In the genomic region with DNA sequence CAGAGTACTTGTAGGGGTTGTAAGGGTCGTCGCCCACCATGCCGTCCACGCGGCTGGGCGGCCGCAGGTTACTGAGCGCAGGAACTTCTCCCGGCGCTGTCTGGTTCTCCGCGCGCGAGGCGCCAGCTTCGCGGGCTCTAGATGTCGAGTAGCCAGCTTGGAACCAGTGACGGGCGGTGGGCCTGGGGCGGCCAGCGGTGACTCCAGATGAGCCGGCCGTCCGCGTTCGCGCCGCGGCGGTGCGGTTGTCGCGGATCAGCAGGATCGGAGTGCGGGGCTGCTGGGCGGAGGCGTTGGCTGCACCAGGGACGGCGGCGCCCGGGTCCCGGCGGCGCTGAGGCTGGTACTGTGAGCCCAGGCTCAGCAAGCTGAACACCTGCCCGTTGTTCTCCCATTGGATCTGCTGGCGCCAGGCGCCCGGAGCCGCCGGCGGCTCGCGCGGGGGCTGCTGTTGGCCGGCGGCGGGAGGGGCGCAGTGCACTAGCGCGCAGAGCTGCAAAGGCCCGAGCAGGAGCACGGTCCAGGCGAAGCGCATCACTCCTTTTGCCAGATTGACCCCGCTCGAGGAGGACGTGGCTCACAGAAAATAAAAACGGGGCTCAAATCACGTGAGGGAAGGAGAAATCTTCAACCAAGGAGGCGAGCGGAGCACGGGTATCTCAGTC, we compare ENCODE assay signal across 8 cellular contexts. TPM values are rescaled to one million over a fixed set of nuclear protein-coding genes. Genes with fewer than 3 reads are reported as not detected.
DNase-seq lines count a peak whose midpoint lies in the region; ATAC-seq, FAIRE-seq and TF ChIP-seq lines count a peak whose summit lies in the region.

No MANE protein-coding gene starts in this region.

- peaks cover 0 to 3% (median 0%) of the 10 kb centered on the region in 4 donors for H3K27me3 ChIP-seq in pancreas

- peaks cover 16% of the 10 kb centered on the region for H3K4me1 Mint-ChIP-seq in activated CD4-positive, alpha-beta T cell treated with anti-CD3 and anti-CD28 coated beads, Interleukin-2, amount 10 ng/mL, durations not matched to agents 7 days and 5 days
- peaks cover 17% of the 10 kb centered on the region for H3K4me1 Mint-ChIP-seq in activated CD4-positive, alpha-beta memory T cell treated with anti-CD3 and anti-CD28 coated beads for 36 hours (ENCODE audit: low read depth)
- no peaks in the 10 kb centered on the region for H3K4me1 Mint-ChIP-seq in glutamatergic neuron (ENCODE audit: low read depth, unreplicated experiment)

- ATAC-seq in HG03135 (IDR thresholded peaks at IDR 0.05; ENCODE audit: unreplicated experiment) (peak; percentile 25), pancreas (peak; percentile 49 to 71 (median 64))

- DNase-seq in activated CD4-positive, alpha-beta T cell treated with anti-CD3 and anti-CD28 coated beads, Interleukin-2, amount 10 ng/mL, durations not matched to agents 7 days and 5 days, result no peak
- no peak for DNase-seq in activated CD4-positive, alpha-beta T cell treated with anti-CD3 and anti-CD28 coated beads for 4 hours
- DNase-seq in activated CD4-positive, alpha-beta memory T cell treated with anti-CD3 and anti-CD28 coated beads for 36 hours, result no peak
- peak; percentile 52 for DNase-seq in glutamatergic neuron
- DNase-seq in pancreas, result peak in 5 of 6 donors; percentile 15 to 77 (median 24)
- no peak for DNase-seq in AML-193 (lab: John Stamatoyannopoulos, UW)
- DNase-seq in T-helper 9 cell, result no peak

- no peaks in the 10 kb centered on the region for H3K9me3 Mint-ChIP-seq in activated CD4-positive, alpha-beta T cell treated with anti-CD3 and anti-CD28 coated beads, Interleukin-2, amount 10 ng/mL, durations not matched to agents 7 days and 5 days
- no peaks in the 10 kb centered on the region for H3K9me3 Mint-ChIP-seq in activated CD4-positive, alpha-beta memory T cell treated with anti-CD3 and anti-CD28 coated beads for 36 hours
- H3K9me3 Mint-ChIP-seq in glutamatergic neuron (ENCODE audit: unreplicated experiment), result peaks cover 4% of the 10 kb centered on the region

- intact Hi-C loops in activated CD4-positive, alpha-beta memory T cell treated with anti-CD3 and anti-CD28 coated beads for 36 hours (cut with micrococcal nuclease), result no loop called here
- intact Hi-C loops in pancreas (cut with DNase I), result no loop called here

- peaks cover 0 to 4% (median 0%) of the 10 kb centered on the region in 3 donors for H3K4me1 ChIP-seq in pancreas

- POLR2A ChIA-PET in activated CD4-positive, alpha-beta T cell treated with anti-CD3 and anti-CD28 coated beads, Interleukin-2, amount 10 ng/mL, durations not matched to agents 7 days and 5 days (lab: Charles Lee), result no interaction called here
- POLR2A ChIA-PET in activated CD4-positive, alpha-beta memory T cell treated with anti-CD3 and anti-CD28 coated beads for 36 hours (lab: Charles Lee), result no interaction called here

- FAIRE-seq in pancreas (lab: Jason Lieb, UNC), result no peak

- WGBS in pancreas, 2 donors, result 0 to 1% methylated on average over 66 to 73 of the region's 73 CpGs

- H3K36me3 ChIP-seq in pancreas, result no peaks in the 10 kb centered on the region

- H3K27ac ChIP-seq in pancreas, result peak overlapping the region in 2 of 4 donors; percentile 15 to 35

- H3K9me3 ChIP-seq in pancreas, result no peaks in the 10 kb centered on the region

- peak overlapping the region; percentile 52 for H3K4me3 Mint-ChIP-seq in activated CD4-positive, alpha-beta T cell treated with anti-CD3 and anti-CD28 coated beads, Interleukin-2, amount 10 ng/mL, durations not matched to agents 7 days and 5 days
- H3K4me3 Mint-ChIP-seq in activated CD4-positive, alpha-beta memory T cell treated with anti-CD3 and anti-CD28 coated beads for 36 hours, result peak overlapping the region; percentile 60
- peak overlapping the region; percentile 88 for H3K4me3 Mint-ChIP-seq in glutamatergic neuron (ENCODE audit: unreplicated experiment)

- H3K27me3 Mint-ChIP-seq in activated CD4-positive, alpha-beta T cell treated with anti-CD3 and anti-CD28 coated beads, Interleukin-2, amount 10 ng/mL, durations not matched to agents 7 days and 5 days, result peaks cover 77% of the 10 kb centered on the region
- H3K27me3 Mint-ChIP-seq in activated CD4-positive, alpha-beta memory T cell treated with anti-CD3 and anti-CD28 coated beads for 36 hours, result peaks cover 48% of the 10 kb centered on the region
- H3K27me3 Mint-ChIP-seq in glutamatergic neuron (ENCODE audit: unreplicated experiment), result peaks cover 6% of the 10 kb centered on the region

- CTCF ChIA-PET in activated CD4-positive, alpha-beta T cell treated with anti-CD3 and anti-CD28 coated beads, Interleukin-2, amount 10 ng/mL, durations not matched to agents 7 days and 5 days (lab: Charles Lee), result no interaction called here
- CTCF ChIA-PET in activated CD4-positive, alpha-beta memory T cell treated with anti-CD3 and anti-CD28 coated beads for 36 hours (lab: Charles Lee), result no interaction called here

- no peaks in the 10 kb centered on the region for H3K36me3 Mint-ChIP-seq in activated CD4-positive, alpha-beta T cell treated with anti-CD3 and anti-CD28 coated beads, Interleukin-2, amount 10 ng/mL, durations not matched to agents 7 days and 5 days (ENCODE audit: low read depth)
- H3K36me3 Mint-ChIP-seq in activated CD4-positive, alpha-beta memory T cell treated with anti-CD3 and anti-CD28 coated beads for 36 hours, result no peaks in the 10 kb centered on the region
- H3K36me3 Mint-ChIP-seq in glutamatergic neuron (ENCODE audit: unreplicated experiment), result no peaks in the 10 kb centered on the region

- H3K27ac Mint-ChIP-seq in activated CD4-positive, alpha-beta T cell treated with anti-CD3 and anti-CD28 coated beads, Interleukin-2, amount 10 ng/mL, durations not matched to agents 7 days and 5 days, result no peak overlapping the region
- no peak overlapping the region for H3K27ac Mint-ChIP-seq in activated CD4-positive, alpha-beta memory T cell treated with anti-CD3 and anti-CD28 coated beads for 36 hours
- no peak overlapping the region for H3K27ac Mint-ChIP-seq in glutamatergic neuron (ENCODE audit: unreplicated experiment)

- H3K4me3 ChIP-seq in pancreas, result peak overlapping the region; percentile 15 to 66 (median 34)

- TF ChIP-seq CTCF in glutamatergic neuron (IDR thresholded peaks at IDR 0.05; ENCODE audit: partially characterized antibody, unreplicated experiment) (no peak), pancreas (IDR thresholded peaks at IDR 0.05) (no peak)

RNA-seq across cellular contexts. Expression of a gene that starts 0.5 kb away (rescaled TPM):
- under 1 TPM; 0.04 to 0.10 TPM for total RNA-seq in activated CD4-positive, alpha-beta T cell treated with anti-CD3 and anti-CD28 coated beads, Interleukin-2, amount 10 ng/mL, durations not matched to agents 7 days and 5 days
- not detected for total RNA-seq in activated CD4-positive, alpha-beta memory T cell treated with anti-CD3 and anti-CD28 coated beads for 36 hours
- total RNA-seq in glutamatergic neuron (ENCODE audit: unreplicated experiment) (0.27 TPM), pancreas (10 to 100 TPM in 1 of 6 donors, 1 to 10 TPM in 5; 1.2 to 14.8 (median 4.7) TPM)
- polyA plus RNA-seq in pancreas, result 1 to 10 TPM in 1 of 2 donors, under 1 TPM in 1; 0.65 to 1.4 TPM

RNA-seq across cellular contexts. Expression of a gene that starts 51.8 kb away (rescaled TPM):
- not detected for total RNA-seq in activated CD4-positive, alpha-beta T cell treated with anti-CD3 and anti-CD28 coated beads, Interleukin-2, amount 10 ng/mL, durations not matched to agents 7 days and 5 days
- not detected for total RNA-seq in activated CD4-positive, alpha-beta memory T cell treated with anti-CD3 and anti-CD28 coated beads for 36 hours
- total RNA-seq in glutamatergic neuron (ENCODE audit: unreplicated experiment), result 0.64 TPM
- total RNA-seq in pancreas, result under 1 TPM in 2 of 6 donors, not detected in 4; 0.12 to 0.56 TPM
- under 1 TPM in 1 of 2 donors, not detected in 1; 0.08 TPM for polyA plus RNA-seq in pancreas

Comparison
In these comparisons a context has a peak if more than half of its experiments do, and no peak if none do; other contexts are left out.
1. DNase-seq: peak in glutamatergic neuron (single experiment) and pancreas (5 of 6); none in activated CD4-positive, alpha-beta T cell treated with anti-CD3 and anti-CD28 coated beads, Interleukin-2, amount 10 ng/mL, durations not matched to agents 7 days and 5 days (single experiment), activated CD4-positive, alpha-beta T cell treated with anti-CD3 and anti-CD28 coated beads for 4 hours (0 of 2), activated CD4-positive, alpha-beta memory T cell treated with anti-CD3 and anti-CD28 coated beads for 36 hours (single experiment), AML-193 (0 of 2) and T-helper 9 cell (single experiment).
2. Peak in every context shown above with its lines, with median percentiles within 50 percentile points of each other: H3K4me3 Mint-ChIP-seq.